In the genomic region with DNA sequence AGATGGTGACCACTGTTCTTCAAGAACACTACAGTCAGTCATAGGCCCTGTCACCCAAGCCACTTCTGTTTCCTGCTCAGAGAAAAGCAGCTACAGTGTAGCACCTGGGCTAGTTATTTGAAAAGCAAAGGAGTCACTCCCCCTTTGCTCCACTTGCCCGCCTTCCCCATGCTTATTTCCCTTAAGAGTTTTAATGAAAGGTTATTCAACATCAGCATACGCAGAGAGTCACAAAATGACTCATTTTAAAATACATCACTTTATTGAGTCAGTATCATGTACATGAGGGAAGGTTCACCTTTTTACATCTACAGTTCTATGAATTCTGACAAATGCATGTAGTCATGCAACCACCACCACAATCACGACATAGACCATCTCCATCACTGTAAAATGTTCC, we compare ENCODE assay signal across 26 cellular contexts.
A peak's percentile ranks its signal among the peaks of the same experiment; 100 is the strongest.
DNase-seq lines count a peak whose midpoint lies in the region; ATAC-seq lines count a peak whose summit lies in the region.
"Had no signal": no experiment of that assay in that cellular context is flagged by ENCODE, and none has a peak within 500 bp of the region (broad histone marks: within the 10 kb centered on the region; RNA-seq: fewer than 3 reads in every experiment).

No MANE protein-coding gene starts in this region.

- peak overlapping the region; percentile 19 for H3K27ac Mint-ChIP-seq in activated CD4-positive, alpha-beta memory T cell treated with anti-CD3 and anti-CD28 coated beads for 36 hours
- H3K27ac Mint-ChIP-seq: mesothelial cell of epicardium, WTC11 had no signal

- H3K4me1 Mint-ChIP-seq in activated T-cell treated with anti-CD3 and anti-CD28 coated beads, Interleukin-2, amount 50 U/mL, for 4 hours (ENCODE audit: low read depth), result peaks cover 5% of the 10 kb centered on the region
- peaks cover 27% of the 10 kb centered on the region for H3K4me1 Mint-ChIP-seq in activated CD4-positive, alpha-beta memory T cell treated with anti-CD3 and anti-CD28 coated beads for 36 hours (ENCODE audit: low read depth)
- H3K4me1 Mint-ChIP-seq: mesothelial cell of epicardium had no signal

- intact Hi-C loops in activated CD4-positive, alpha-beta memory T cell treated with anti-CD3 and anti-CD28 coated beads for 36 hours (cut with micrococcal nuclease), result loop anchor here (1.0 to 2.0 kb wide), 4 partner anchors 24 to 190 kb away; a partner anchor contains a TSS

- H3K4me3 Mint-ChIP-seq in activated T-cell treated with anti-CD3 and anti-CD28 coated beads, Interleukin-2, amount 50 U/mL, for 4 hours, result no peak overlapping the region
- H3K4me3 Mint-ChIP-seq in activated CD4-positive, alpha-beta memory T cell treated with anti-CD3 and anti-CD28 coated beads for 36 hours, result no peak overlapping the region
- H3K4me3 Mint-ChIP-seq: mesothelial cell of epicardium, WTC11 had no signal

- CTCF ChIA-PET in activated CD4-positive, alpha-beta memory T cell treated with anti-CD3 and anti-CD28 coated beads for 36 hours (lab: Charles Lee), result interaction anchor here (0.7 to 1.1 kb wide), 2 partner anchors 25 to 29 kb away, joined by 3 to 5 read pairs; no protein-coding TSS in a partner anchor

- ATAC-seq in activated T-cell treated with anti-CD3 and anti-CD28 coated beads, Interleukin-2, amount 50 U/mL, for 4 hours, result peak; percentile 84 to 91
- ATAC-seq: WTC11 had no signal

- no peaks in the 10 kb centered on the region for H3K36me3 Mint-ChIP-seq in activated T-cell treated with anti-CD3 and anti-CD28 coated beads, Interleukin-2, amount 50 U/mL, for 4 hours (ENCODE audit: insufficient read depth)
- H3K36me3 Mint-ChIP-seq in activated CD4-positive, alpha-beta memory T cell treated with anti-CD3 and anti-CD28 coated beads for 36 hours, result no peaks in the 10 kb centered on the region
- H3K36me3 Mint-ChIP-seq: mesothelial cell of epicardium, naive B cell had no signal

- no peaks in the 10 kb centered on the region for H3K9me3 Mint-ChIP-seq in activated T-cell treated with anti-CD3 and anti-CD28 coated beads, Interleukin-2, amount 50 U/mL, for 4 hours
- no peaks in the 10 kb centered on the region for H3K9me3 Mint-ChIP-seq in activated CD4-positive, alpha-beta memory T cell treated with anti-CD3 and anti-CD28 coated beads for 36 hours
- H3K9me3 Mint-ChIP-seq: naive B cell had no signal

- H3K27me3 Mint-ChIP-seq in activated T-cell treated with anti-CD3 and anti-CD28 coated beads, Interleukin-2, amount 50 U/mL, for 4 hours (ENCODE audit: low read depth), result peaks cover 6% of the 10 kb centered on the region
- H3K27me3 Mint-ChIP-seq in activated CD4-positive, alpha-beta memory T cell treated with anti-CD3 and anti-CD28 coated beads for 36 hours, result peaks cover 15% of the 10 kb centered on the region

- POLR2A ChIA-PET in activated CD4-positive, alpha-beta memory T cell treated with anti-CD3 and anti-CD28 coated beads for 36 hours (lab: Charles Lee), result no interaction called here

- DNase-seq in activated T-cell treated with anti-CD3 and anti-CD28 coated beads, Interleukin-2, amount 50 U/mL, for 4 hours, result no peak
- DNase-seq in activated T-cell treated with anti-CD3 and anti-CD28 coated beads for 4 hours (no peak), HT1080 (ENCODE audit: low read depth) (peak; percentile 10), NCI-H526 treated with DMSO at 0.1 percent for 48 hours (lab: John Stamatoyannopoulos, UW) (no peak), 8988T (no peak)
- peak; percentile 58 for DNase-seq in activated CD4-positive, alpha-beta memory T cell treated with anti-CD3 and anti-CD28 coated beads for 36 hours
- peak; percentile 32 for DNase-seq in stimulated activated CD8-positive, alpha-beta memory T cell treated with anti-CD3 and anti-CD28 coated beads, Interleukin-4, amount 100 ng/mL, for 48 hours
- DNase-seq: activated effector memory CD4-positive, alpha-beta T cell treated with anti-CD3 and anti-CD28 coated beads, Interleukin-2, amount 50 U/mL, for 16 hours; C1 segment of cervical spinal cord; Calu3; colonic mucosa; effector CD8-positive, alpha-beta T cell; erythroblast; kidney; naive B cell; NCI-H1105; NCI-H187 treated with DMSO at 0.1 percent for 48 hours; NCI-H524; nucleus accumbens; Peyer's patch; SIG-M5; sigmoid colon; SW 1271; transverse colon had no signal

Comparison
In these comparisons a context has a peak if more than half of its experiments do, and no peak if none do; other contexts are left out.
1. DNase-seq: peak in HT1080 (single experiment), activated CD4-positive, alpha-beta memory T cell treated with anti-CD3 and anti-CD28 coated beads for 36 hours (single experiment) and stimulated activated CD8-positive, alpha-beta memory T cell treated with anti-CD3 and anti-CD28 coated beads, Interleukin-4, amount 100 ng/mL, for 48 hours (single experiment); none in activated T-cell treated with anti-CD3 and anti-CD28 coated beads, Interleukin-2, amount 50 U/mL, for 4 hours (single experiment), activated T-cell treated with anti-CD3 and anti-CD28 coated beads for 4 hours (single experiment), NCI-H526 treated with DMSO at 0.1 percent for 48 hours (single experiment) and 8988T (single experiment).